Comparison of ENCODE assay signal across 1 cellular context in genomic region chrX:52349681-52350080, GRCh38.
TF ChIP-seq lines count a peak whose summit lies in the region.

No MANE protein-coding gene starts in this region.

TF ChIP-seq in HepG2, 621 proteins besides CTCF, POLR2A, EP300 and RAD21:
- TF ChIP-seq CREB1 (IDR thresholded peaks at IDR 0.05) = peak; percentile 47
- no peak for TF ChIP-seq CREB1 (CRISPR knock-in tag; IDR thresholded peaks at IDR 0.05)
- no peak for TF ChIP-seq ZBTB10 (CRISPR knock-in tag; IDR thresholded peaks at IDR 0.05; ENCODE audit: borderline replicate concordance)
TF ChIP-seq in HepG2: peak in this region for 1.
